8 cellular contexts compared by ENCODE assay signal in the genomic region with DNA sequence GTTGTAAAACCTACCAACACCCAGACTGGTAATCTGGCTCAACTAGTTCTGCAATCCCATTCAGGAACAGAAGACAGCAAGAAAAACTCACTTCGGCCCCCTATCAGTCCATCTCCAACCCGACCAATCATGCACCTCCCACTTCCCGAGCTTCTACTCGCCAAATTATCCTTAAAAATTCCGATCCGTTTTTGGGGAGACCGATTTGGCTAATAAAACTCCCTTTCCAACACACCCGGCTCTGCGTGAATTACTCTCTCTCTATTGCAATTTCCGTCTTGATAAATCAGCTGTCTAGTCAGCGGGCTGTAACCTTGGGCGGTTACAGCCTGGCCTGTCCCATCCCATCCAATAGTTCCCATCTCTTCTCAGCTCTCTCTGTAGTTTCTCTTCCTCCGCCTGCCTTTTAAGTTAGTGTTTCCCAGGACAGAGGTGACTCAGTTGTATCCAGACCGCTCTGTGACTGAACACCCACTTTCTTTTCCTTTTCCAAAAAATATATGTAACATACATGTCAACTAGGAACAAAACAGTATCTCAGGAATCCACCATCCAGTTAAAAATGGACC. TPM values are rescaled to one million over a fixed set of nuclear protein-coding genes. Genes with fewer than 3 reads are reported as not detected.
DNase-seq lines count a peak whose midpoint lies in the region; ATAC-seq and TF ChIP-seq lines count a peak whose summit lies in the region.

No MANE protein-coding gene starts in this region.

- H3K4me3 Mint-ChIP-seq in activated CD4-positive, alpha-beta memory T cell treated with anti-CD3 and anti-CD28 coated beads for 36 hours = peak overlapping the region; percentile 93
- peak overlapping the region; percentile 95 for H3K4me3 Mint-ChIP-seq in neural crest cell

- ATAC-seq in GM21367 (IDR thresholded peaks at IDR 0.05; ENCODE audit: unreplicated experiment) = peak; percentile 7
- ATAC-seq in HG03095 (IDR thresholded peaks at IDR 0.05; ENCODE audit: unreplicated experiment) = no peak

- peak overlapping the region; percentile 63; the same call in 1 of the 2 replicates for H3K27ac ChIP-seq in Karpas-422 (ENCODE audit: low read length)

- no peaks in the 10 kb centered on the region for H3K27me3 Mint-ChIP-seq in activated CD4-positive, alpha-beta memory T cell treated with anti-CD3 and anti-CD28 coated beads for 36 hours
- peaks cover 6% of the 10 kb centered on the region for H3K27me3 Mint-ChIP-seq in neural crest cell (ENCODE audit: low read depth)

- peaks cover 50% of the 10 kb centered on the region for H3K79me2 ChIP-seq in Karpas-422 (ENCODE audit: low read length)

- POLR2A ChIA-PET in activated CD4-positive, alpha-beta memory T cell treated with anti-CD3 and anti-CD28 coated beads for 36 hours (lab: Charles Lee) = interaction anchor here (0.6 to 2.6 kb wide), 19 partner anchors 11 to 438 kb away, joined by 3 to 25 read pairs (median 4); a partner anchor contains a TSS

- 0 out of 2 replicates have a peak, but pooled peaks cover 5% of the 10 kb centered on the region for H3K36me3 ChIP-seq in Karpas-422 (ENCODE audit: insufficient read depth, low read length)

- H3K36me3 Mint-ChIP-seq in activated CD4-positive, alpha-beta memory T cell treated with anti-CD3 and anti-CD28 coated beads for 36 hours = peaks cover 12% of the 10 kb centered on the region
- H3K36me3 Mint-ChIP-seq in neural crest cell (ENCODE audit: low read depth) = peaks cover 3% of the 10 kb centered on the region

- peaks cover 54% of the 10 kb centered on the region for H3K4me1 Mint-ChIP-seq in activated CD4-positive, alpha-beta memory T cell treated with anti-CD3 and anti-CD28 coated beads for 36 hours (ENCODE audit: low read depth)
- H3K4me1 Mint-ChIP-seq in neural crest cell = peaks cover 52% of the 10 kb centered on the region

- intact Hi-C loops in activated CD4-positive, alpha-beta memory T cell treated with anti-CD3 and anti-CD28 coated beads for 36 hours (cut with micrococcal nuclease) = loop anchor here (1.0 to 5.0 kb wide), 8 partner anchors 45 to 304 kb away; a partner anchor contains a TSS

- H3K4me2 ChIP-seq in Karpas-422 (ENCODE audit: low read depth, low read length, poor library complexity, severe bottlenecking) = peak overlapping the region; percentile 93

- peak overlapping the region; percentile 95 for H3K27ac Mint-ChIP-seq in activated CD4-positive, alpha-beta memory T cell treated with anti-CD3 and anti-CD28 coated beads for 36 hours
- peak overlapping the region; percentile 98 for H3K27ac Mint-ChIP-seq in neural crest cell (ENCODE audit: unreplicated experiment)

- H3K4me1 ChIP-seq in Karpas-422 (ENCODE audit: low read length) = peaks cover 43% of the 10 kb centered on the region

- no peaks in the 10 kb centered on the region for H3K27me3 ChIP-seq in Karpas-422 (ENCODE audit: low read length)

- H3K9me3 ChIP-seq in Karpas-422 (ENCODE audit: low read length) = no peaks in the 10 kb centered on the region

- CTCF ChIA-PET in activated CD4-positive, alpha-beta memory T cell treated with anti-CD3 and anti-CD28 coated beads for 36 hours (lab: Charles Lee) = interaction anchor here (0.7 to 6.6 kb wide), 17 partner anchors 8 to 360 kb away, joined by 3 to 60 read pairs (median 4); a partner anchor contains a TSS

- DNase-seq in ELF-1 (ENCODE audit: low read depth, low spot score) (peak; percentile 60), Karpas-422 (peak; percentile 69), fibroblast of pulmonary artery (ENCODE audit: low read depth) (peak; percentile 60), neural crest cell (ENCODE audit: low read depth, low spot score) (no peak), NCI-H1436 treated with DMSO at 0.1 percent for 48 hours (lab: John Stamatoyannopoulos, UW) (no peak)
- peak; percentile 41 for DNase-seq in activated CD4-positive, alpha-beta memory T cell treated with anti-CD3 and anti-CD28 coated beads for 36 hours

- H3K9ac ChIP-seq in Karpas-422 (ENCODE audit: low read length) = peak overlapping the region; percentile 92

- no peaks in the 10 kb centered on the region for H4K20me1 ChIP-seq in Karpas-422 (ENCODE audit: insufficient read depth, low read depth, low read length)

- peak overlapping the region; percentile 62; the same call in 1 of the 2 replicates for H2AFZ ChIP-seq in Karpas-422 (ENCODE audit: low read length)

- H3K9me2 ChIP-seq in Karpas-422 (replicated peaks; ENCODE audit: insufficient read depth, low read length) = no peaks in the 10 kb centered on the region

- no peak for TF ChIP-seq CTCF in fibroblast of pulmonary artery (IDR thresholded peaks at IDR 0.05; ENCODE audit: low read length, missing control alignments)
- no peak for TF ChIP-seq CTCF in neural crest cell (conservative IDR thresholded peaks at IDR 0.05)

- H3K4me3 ChIP-seq in Karpas-422 (ENCODE audit: low read length) = peak overlapping the region; percentile 89
- H3K4me3 ChIP-seq in fibroblast of pulmonary artery (replicated peaks; ENCODE audit: low read depth, low read length) = peak overlapping the region; percentile 90

- H3K9me3 Mint-ChIP-seq in activated CD4-positive, alpha-beta memory T cell treated with anti-CD3 and anti-CD28 coated beads for 36 hours = no peaks in the 10 kb centered on the region
- no peaks in the 10 kb centered on the region for H3K9me3 Mint-ChIP-seq in neural crest cell

RNA-seq across cellular contexts. Expression of a gene that starts 0.8 kb away (rescaled TPM):
- total RNA-seq in Karpas-422 (2014; rRNA removed; shearing (Covaris generic); ENCODE audit: low replicate concordance) = 27.5 and 33.8 TPM in 2 replicates
- total RNA-seq in activated CD4-positive, alpha-beta memory T cell treated with anti-CD3 and anti-CD28 coated beads for 36 hours = 10 to 100 TPM; 45.3 to 45.5 TPM
- 60.2 and 60.6 TPM in 2 replicates for total RNA-seq in neural crest cell

Comparison
In these comparisons a context has a peak if more than half of its experiments do, and no peak if none do; other contexts are left out.
1. DNase-seq: peak in ELF-1 (single experiment), Karpas-422 (single experiment), activated CD4-positive, alpha-beta memory T cell treated with anti-CD3 and anti-CD28 coated beads for 36 hours (single experiment) and fibroblast of pulmonary artery (single experiment); none in neural crest cell (single experiment) and NCI-H1436 treated with DMSO at 0.1 percent for 48 hours (single experiment).